Comparison of ENCODE assay signal across 8 cellular contexts in genomic region chr17:45172541-45173286, GRCh38.
DNase-seq lines count a peak whose midpoint lies in the region; ATAC-seq lines count a peak whose summit lies in the region.

No MANE protein-coding gene starts in this region.

- peak; percentile 95 for DNase-seq in EL
- DNase-seq in LoVo (ENCODE audit: low spot score) = peak; percentile 32
- DNase-seq in activated CD4-positive, alpha-beta T cell treated with anti-CD3 and anti-CD28 coated beads for 4 hours = peak; percentile 33 to 36
- DNase-seq in memory B cell (ENCODE audit: low spot score in 2 of 2) = peak in 1 of 2 donors; percentile 34
- peak; percentile 23 for DNase-seq in stimulated activated CD8-positive, alpha-beta memory T cell treated with anti-CD3 and anti-CD28 coated beads, Interleukin-12 subunit alpha, Interleukin-12 subunit beta, amount 100 ng/mL, for 1 hour (ENCODE audit: low read depth)
- DNase-seq in HuH-7 (ENCODE audit: low spot score) = no peak

- H3K9me3 ChIP-seq in duodenal mucosa (ENCODE audit: control insufficient read depth in 1 of 2, low read length in 2 of 2) = no peaks in the 10 kb centered on the region

- H3K4me1 Mint-ChIP-seq in memory B cell = peaks cover 5% of the 10 kb centered on the region

- peak overlapping the region; percentile 59 for H3K4me3 Mint-ChIP-seq in memory B cell

- peak overlapping the region; percentile 84 for H3K27ac Mint-ChIP-seq in memory B cell

- no peaks in the 10 kb centered on the region for H3K36me3 ChIP-seq in duodenal mucosa (ENCODE audit: control insufficient read depth in 1 of 2, insufficient read depth in 2 of 2, low read length in 2 of 2)

- H3K9ac ChIP-seq in duodenal mucosa (ENCODE audit: low read depth in 1 of 2, low read length in 2 of 2) = peak overlapping the region; percentile 55 to 66

- H3K27me3 ChIP-seq in duodenal mucosa (ENCODE audit: control insufficient read depth in 1 of 2, insufficient read depth in 2 of 2, low read length in 2 of 2) = no peaks in the 10 kb centered on the region

- H3K4me3 ChIP-seq in duodenal mucosa (ENCODE audit: low read depth in 1 of 2, low read length in 2 of 2) = peak overlapping the region; percentile 59 to 60

- H3K27me3 Mint-ChIP-seq in memory B cell = no peaks in the 10 kb centered on the region

- ATAC-seq in memory B cell (ENCODE audit: low read depth) (peak; percentile 77), GM18870 (IDR thresholded peaks at IDR 0.05; ENCODE audit: unreplicated experiment) (no peak)

- H3K4me1 ChIP-seq in duodenal mucosa (ENCODE audit: control insufficient read depth in 1 of 2, insufficient read depth in 2 of 2, low read length in 2 of 2) = peaks cover 26 to 40% of the 10 kb centered on the region in 2 donors

- peak overlapping the region; percentile 63 for H3K27ac ChIP-seq in duodenal mucosa (ENCODE audit: low read depth, low read length)

- no peaks in the 10 kb centered on the region for H3K36me3 Mint-ChIP-seq in memory B cell

- H3K9me3 Mint-ChIP-seq in memory B cell = no peaks in the 10 kb centered on the region
